In the genomic region with DNA sequence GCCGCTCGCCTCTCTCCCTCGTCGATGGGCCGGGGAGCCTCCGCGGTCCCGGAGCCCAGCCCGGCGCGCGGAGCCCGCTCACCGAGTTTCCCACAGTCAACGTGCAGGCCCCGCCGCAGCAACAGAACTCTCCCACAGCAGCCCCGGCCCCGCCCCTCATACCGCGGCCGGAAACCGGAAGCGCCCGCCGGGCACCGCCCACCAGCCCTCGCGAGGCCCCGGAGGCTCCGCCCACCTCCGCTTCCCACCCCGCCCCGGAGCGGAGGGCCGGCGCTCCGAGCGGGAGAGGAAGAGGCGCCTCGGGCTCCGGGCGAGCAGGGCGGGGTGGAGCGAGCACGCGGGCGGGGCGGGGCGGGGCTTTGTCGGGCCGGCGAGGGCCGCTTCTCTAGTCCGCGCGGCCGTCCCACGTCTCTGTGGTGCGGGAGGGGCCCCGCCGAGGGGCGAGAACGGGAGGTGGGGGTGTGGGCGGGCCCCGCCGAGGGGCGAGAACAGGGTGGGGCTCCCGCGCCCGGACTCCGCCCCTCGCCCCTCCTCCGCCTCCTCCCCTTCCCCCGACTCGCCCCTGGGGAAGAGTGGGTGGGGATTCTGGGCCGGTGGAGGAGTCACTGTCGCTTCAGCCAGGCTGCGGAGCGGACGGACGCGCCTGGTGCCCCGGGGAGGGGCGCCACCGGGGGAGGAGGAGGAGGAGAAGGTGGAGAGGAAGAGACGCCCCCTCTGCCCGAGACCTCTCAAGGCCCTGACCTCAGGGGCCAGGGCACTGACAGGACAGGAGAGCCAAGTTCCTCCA, we compare ENCODE assay signal across 8 cellular contexts. TPM values are rescaled to one million over a fixed set of nuclear protein-coding genes. Genes with fewer than 3 reads are reported as not detected.
A peak's percentile ranks its signal among the peaks of the same experiment; 100 is the strongest.
DNase-seq lines count a peak whose midpoint lies in the region; ATAC-seq and TF ChIP-seq lines count a peak whose summit lies in the region.

ABCD1 (plus strand) TSS at position 605 of the 787 bp plus-strand sequence. CDS start 411 bp downstream, outside the sequence.
BCAP31 (minus strand) TSS at position 136 of the 787 bp plus-strand sequence. CDS start 1,143 bp downstream, outside the sequence.

- H3K4me3 Mint-ChIP-seq in activated CD4-positive, alpha-beta T cell treated with anti-CD3 and anti-CD28 coated beads for 36 hours: peak within 1 kb of the TSS; percentile 89

- peak within 1 kb of the TSS; percentile 47 for H3K27ac ChIP-seq in cingulate gyrus (ENCODE audit: low read depth, low read length)

- H3K9me3 Mint-ChIP-seq in activated CD4-positive, alpha-beta T cell treated with anti-CD3 and anti-CD28 coated beads for 36 hours (ENCODE audit: low read depth): no peaks in the 10 kb centered on the region

- intact Hi-C loops in activated CD4-positive, alpha-beta T cell treated with anti-CD3 and anti-CD28 coated beads for 36 hours (cut with DNase I, micrococcal nuclease): loop anchor here (1.0 to 10.0 kb wide), 12 partner anchors 70 to 823 kb away; partner anchors contain the start of genes HAUS7 (in 2 of the 2), IDH3G (in 2 of the 2), SSR4 (in 2 of the 2) and CCNQ (in 1 of the 2)
- intact Hi-C loops in left colon (cut with DNase I, micrococcal nuclease): no loop called here

- peak within 1 kb of the TSS; percentile 87 for H3K27ac Mint-ChIP-seq in activated CD4-positive, alpha-beta T cell treated with anti-CD3 and anti-CD28 coated beads for 36 hours

- ATAC-seq in GM19025 (IDR thresholded peaks at IDR 0.05; ENCODE audit: low read depth, unreplicated experiment) (peak; percentile 58), HG03280 (IDR thresholded peaks at IDR 0.05; ENCODE audit: unreplicated experiment) (peak; percentile 62), left colon (peak; percentile 72)
- ATAC-seq in activated CD4-positive, alpha-beta T cell treated with anti-CD3 and anti-CD28 coated beads for 36 hours: peak; percentile 84

- POLR2A ChIA-PET in activated CD4-positive, alpha-beta T cell treated with anti-CD3 and anti-CD28 coated beads for 36 hours (lab: Charles Lee): no interaction called here

- CTCF ChIA-PET in activated CD4-positive, alpha-beta T cell treated with anti-CD3 and anti-CD28 coated beads for 36 hours (lab: Charles Lee): interaction anchor here (0.6 kb wide), 1 partner anchor 209 kb away, joined by 3 read pairs; no protein-coding TSS in a partner anchor

- H3K4me1 Mint-ChIP-seq in activated CD4-positive, alpha-beta T cell treated with anti-CD3 and anti-CD28 coated beads for 36 hours: peaks cover 20% of the 10 kb centered on the region

- no peak for TF ChIP-seq CTCF in AG09319 (IDR thresholded peaks at IDR 0.05; ENCODE audit: low read depth, low read length)

- H3K36me3 Mint-ChIP-seq in activated CD4-positive, alpha-beta T cell treated with anti-CD3 and anti-CD28 coated beads for 36 hours (ENCODE audit: low read depth): peaks cover 16% of the 10 kb centered on the region

- no peaks in the 10 kb centered on the region for H3K27me3 Mint-ChIP-seq in activated CD4-positive, alpha-beta T cell treated with anti-CD3 and anti-CD28 coated beads for 36 hours

- peak; percentile 64 for DNase-seq in AG09319 (ENCODE audit: extremely low read depth, low read depth)
- peak; percentile 72 to 95 for DNase-seq in NCI-H524 (lab: John Stamatoyannopoulos, UW)
- peak; percentile 93 for DNase-seq in activated CD4-positive, alpha-beta T cell treated with anti-CD3 and anti-CD28 coated beads for 36 hours
- peak; percentile 88 to 90 for DNase-seq in left colon
- peak; percentile 64 to 80 (median 76) for DNase-seq in stimulated activated CD4-positive, alpha-beta T cell treated with anti-CD3 and anti-CD28 coated beads, Interleukin-1b, Interleukin-23, amount 100 ng/mL, for 24 hours (ENCODE audit: low read depth in 4 of 4, low spot score in 1 of 4)

RNA-seq across cellular contexts. Expression of gene ABCD1, which starts in this region (rescaled TPM):
- 1 to 10 TPM; 4.5 to 4.8 TPM for total RNA-seq in activated CD4-positive, alpha-beta T cell treated with anti-CD3 and anti-CD28 coated beads for 36 hours
- 10 to 100 TPM; 15.1 to 15.9 TPM for total RNA-seq in left colon

RNA-seq across cellular contexts. Expression of gene BCAP31, which starts in this region (rescaled TPM):
- total RNA-seq in activated CD4-positive, alpha-beta T cell treated with anti-CD3 and anti-CD28 coated beads for 36 hours: 100 to 1,000 TPM in 1 of 2 experiments, 10 to 100 TPM in 1; 78.0 to 106 TPM
- 100 to 1,000 TPM; 200 to 203 TPM for total RNA-seq in left colon

Comparison
In these comparisons a context has a peak if more than half of its experiments do, and no peak if none do; other contexts are left out.
1. Peak in every context shown above with its lines: DNase-seq, ATAC-seq and H3K27ac ChIP-seq.
2. intact Hi-C loops: an anchor here in activated CD4-positive, alpha-beta T cell treated with anti-CD3 and anti-CD28 coated beads for 36 hours (1.0 to 10.0 kb wide); none called in left colon.